Comparison of ENCODE assay signal across 26 cellular contexts in genomic region chr4:2406406-2406805, GRCh38. TPM values are rescaled to one million over a fixed set of nuclear protein-coding genes. Genes with fewer than 3 reads are reported as not detected.
"Had no signal": no experiment of that assay in that cellular context is flagged by ENCODE, and none has a peak within 500 bp of the region (broad histone marks: within the 10 kb centered on the region; RNA-seq: fewer than 3 reads in every experiment).

No MANE protein-coding gene starts in this region.

- H3K27ac ChIP-seq: colonic mucosa, esophagus squamous epithelium, gastrocnemius medialis, pancreas, psoas muscle, right lobe of liver, skin epidermis, testis, vagina, VCaP had no signal

- H3K27ac Mint-ChIP-seq: activated naive CD4-positive, alpha-beta T cell treated with anti-CD3 and anti-CD28 coated beads, Interleukin-2, amount 50 U/mL, for 72 hours; activated T-cell treated with anti-CD3 and anti-CD28 coated beads, Interleukin-2, amount 50 U/mL, for 72 hours; memory B cell; stimulated activated memory B cell treated with anti-CD40 and anti-IgM and Interleukin-4, amounts not matched to agents 10 μg/mL and 1 μg/mL and 100 μg/mL, for 72 hours had no signal

- H3K9me3 Mint-ChIP-seq: activated naive CD4-positive, alpha-beta T cell treated with anti-CD3 and anti-CD28 coated beads, Interleukin-2, amount 50 U/mL, for 72 hours; activated T-cell treated with anti-CD3 and anti-CD28 coated beads, Interleukin-2, amount 50 U/mL, for 72 hours; natural killer cell treated with Interleukin-12 subunit alpha and Interleukin-12 subunit beta and Interleukin-15 and Interleukin-18, amount 100 ng/mL, for 72 hours; stimulated activated memory B cell treated with anti-CD40 and anti-IgM and Interleukin-4, amounts not matched to agents 10 μg/mL and 1 μg/mL and 100 μg/mL, for 72 hours had no signal

- H3K36me3 ChIP-seq: colonic mucosa, esophagus squamous epithelium, gastrocnemius medialis, pancreas, right lobe of liver, vagina had no signal

- H3K4me3 ChIP-seq: colonic mucosa, dorsolateral prefrontal cortex, esophagus squamous epithelium, gastrocnemius medialis, pancreas, psoas muscle, right lobe of liver, skin epidermis, testis, vagina had no signal

- H3K27me3 ChIP-seq: colonic mucosa, dorsolateral prefrontal cortex, gastrocnemius medialis, pancreas, right lobe of liver, testis, vagina had no signal

- H3K36me3 Mint-ChIP-seq: activated naive CD4-positive, alpha-beta T cell treated with anti-CD3 and anti-CD28 coated beads, Interleukin-2, amount 50 U/mL, for 72 hours; brain; memory B cell; natural killer cell treated with Interleukin-12 subunit alpha and Interleukin-12 subunit beta and Interleukin-15 and Interleukin-18, amount 100 ng/mL, for 72 hours; stimulated activated memory B cell treated with anti-CD40 and anti-IgM and Interleukin-4, amounts not matched to agents 10 μg/mL and 1 μg/mL and 100 μg/mL, for 72 hours had no signal

- H3K4me3 Mint-ChIP-seq: activated T-cell treated with anti-CD3 and anti-CD28 coated beads, Interleukin-2, amount 50 U/mL, for 72 hours; memory B cell; natural killer cell treated with Interleukin-12 subunit alpha and Interleukin-12 subunit beta and Interleukin-15 and Interleukin-18, amount 100 ng/mL, for 72 hours; stimulated activated memory B cell treated with anti-CD40 and anti-IgM and Interleukin-4, amounts not matched to agents 10 μg/mL and 1 μg/mL and 100 μg/mL, for 72 hours had no signal

- ATAC-seq: activated naive CD4-positive, alpha-beta T cell treated with anti-CD3 and anti-CD28 coated beads, Interleukin-2, amount 50 U/mL, for 72 hours; activated T-cell treated with anti-CD3 and anti-CD28 coated beads, Interleukin-2, amount 50 U/mL, for 72 hours; gastrocnemius medialis; natural killer cell treated with Interleukin-12 subunit alpha and Interleukin-12 subunit beta and Interleukin-15 and Interleukin-18, amount 100 ng/mL, for 72 hours; pancreas; psoas muscle; right lobe of liver; stimulated activated memory B cell treated with anti-CD40 and anti-IgM and Interleukin-4, amounts not matched to agents 10 μg/mL and 1 μg/mL and 100 μg/mL, for 72 hours had no signal

- DNase-seq: activated CD4-positive, alpha-beta T cell treated with anti-CD3 and anti-CD28 coated beads, Interleukin-2, amount 50 U/mL, for 48 hours; activated CD4-positive, CD25-positive, alpha-beta regulatory T cell treated with anti-CD3 and anti-CD28 coated beads, Interleukin-2, amount 50 U/mL, for 72 hours; activated effector memory CD4-positive, alpha-beta T cell treated with anti-CD3 and anti-CD28 coated beads, Interleukin-2, amount 50 U/mL, for 16 hours; activated T-cell treated with anti-CD3 and anti-CD28 coated beads, Interleukin-2, amount 50 U/mL, for 72 hours; aorta; central memory CD4-positive, alpha-beta T cell; colonic mucosa; esophagus squamous epithelium; gastrocnemius medialis; pancreas; psoas muscle; right lobe of liver; stimulated activated CD4-positive, alpha-beta T cell treated with anti-CD3 and anti-CD28 coated beads, Interleukin-15, amount 100 ng/mL, for 24 hours; testis; trophoblast cell had no signal

- H3K9me3 ChIP-seq: colonic mucosa, esophagus squamous epithelium, gastrocnemius medialis, pancreas, psoas muscle, right lobe of liver, testis, vagina had no signal

- H3K27me3 Mint-ChIP-seq: natural killer cell treated with Interleukin-12 subunit alpha and Interleukin-12 subunit beta and Interleukin-15 and Interleukin-18, amount 100 ng/mL, for 72 hours had no signal

- H3K4me1 Mint-ChIP-seq: memory B cell had no signal

RNA-seq across cellular contexts. Expression of gene CFAP99, which starts 12.3 kb away (rescaled TPM):
- total RNA-seq: activated naive CD4-positive, alpha-beta T cell treated with anti-CD3 and anti-CD28 coated beads, Interleukin-2, amount 50 U/mL, for 72 hours; activated T-cell treated with anti-CD3 and anti-CD28 coated beads, Interleukin-2, amount 50 U/mL, for 72 hours; gastrocnemius medialis; lower leg skin; natural killer cell treated with Interleukin-12 subunit alpha and Interleukin-12 subunit beta and Interleukin-15 and Interleukin-18, amount 100 ng/mL, for 72 hours; psoas muscle; T-helper 2 cell treated with Interferon-gamma antibody and Interleukin-4, amounts not matched to agents 100 ng/mL and 5 ng/mL, for 36 hours; vagina had no signal
- polyA plus RNA-seq: aorta had no signal
